Comparison of ENCODE assay signal across 1 cellular context in the genomic region with DNA sequence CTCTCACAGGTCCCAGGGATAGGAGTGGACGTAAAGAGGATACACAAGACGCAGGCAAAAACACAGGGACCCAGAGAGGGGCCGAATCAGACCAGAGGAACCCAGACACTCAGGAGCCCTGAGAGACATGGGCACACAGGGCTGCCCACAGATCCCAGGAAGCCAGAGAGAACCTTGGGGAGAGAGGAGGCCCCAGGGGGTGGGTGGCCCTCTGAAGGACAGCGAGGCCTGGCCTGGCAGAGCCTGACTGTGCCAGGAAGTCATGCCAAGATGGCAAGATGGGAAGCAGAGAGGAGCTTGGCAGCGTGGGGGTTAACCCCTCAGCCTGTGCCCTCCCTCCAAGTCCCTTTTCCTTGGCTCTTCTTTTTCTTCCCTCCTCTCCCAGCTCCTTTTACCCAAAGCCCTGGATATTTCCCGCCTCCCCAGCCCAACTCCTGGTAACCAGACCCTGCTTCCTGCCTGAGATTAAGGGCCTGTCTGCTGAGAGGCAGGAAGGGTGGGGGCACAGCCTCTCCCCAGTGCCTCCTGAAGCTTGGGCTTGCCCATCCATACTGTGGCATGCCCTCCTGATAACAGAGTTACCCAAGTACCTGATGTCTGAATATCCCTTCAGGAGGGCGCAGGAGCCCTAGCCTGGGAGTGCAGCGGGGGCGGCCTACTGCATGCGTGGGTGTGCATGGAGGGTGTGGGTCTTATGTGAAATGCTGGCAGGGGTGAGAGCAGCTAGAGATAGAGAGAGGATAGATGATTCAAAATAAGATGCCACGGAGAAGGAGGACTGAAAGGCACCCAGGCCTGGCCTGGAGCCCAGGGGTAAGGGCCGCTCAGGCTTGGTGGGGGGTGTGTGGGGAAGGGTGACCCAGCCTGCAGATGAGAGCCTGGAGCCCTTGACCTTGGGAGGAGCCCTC.
TF ChIP-seq lines count a peak whose summit lies in the region.

No MANE protein-coding gene starts in this region.

TF ChIP-seq in WTC11, 78 proteins besides CTCF, POLR2A, EP300 and RAD21 (continued from another document):
- TF ChIP-seq, protein P1, sequence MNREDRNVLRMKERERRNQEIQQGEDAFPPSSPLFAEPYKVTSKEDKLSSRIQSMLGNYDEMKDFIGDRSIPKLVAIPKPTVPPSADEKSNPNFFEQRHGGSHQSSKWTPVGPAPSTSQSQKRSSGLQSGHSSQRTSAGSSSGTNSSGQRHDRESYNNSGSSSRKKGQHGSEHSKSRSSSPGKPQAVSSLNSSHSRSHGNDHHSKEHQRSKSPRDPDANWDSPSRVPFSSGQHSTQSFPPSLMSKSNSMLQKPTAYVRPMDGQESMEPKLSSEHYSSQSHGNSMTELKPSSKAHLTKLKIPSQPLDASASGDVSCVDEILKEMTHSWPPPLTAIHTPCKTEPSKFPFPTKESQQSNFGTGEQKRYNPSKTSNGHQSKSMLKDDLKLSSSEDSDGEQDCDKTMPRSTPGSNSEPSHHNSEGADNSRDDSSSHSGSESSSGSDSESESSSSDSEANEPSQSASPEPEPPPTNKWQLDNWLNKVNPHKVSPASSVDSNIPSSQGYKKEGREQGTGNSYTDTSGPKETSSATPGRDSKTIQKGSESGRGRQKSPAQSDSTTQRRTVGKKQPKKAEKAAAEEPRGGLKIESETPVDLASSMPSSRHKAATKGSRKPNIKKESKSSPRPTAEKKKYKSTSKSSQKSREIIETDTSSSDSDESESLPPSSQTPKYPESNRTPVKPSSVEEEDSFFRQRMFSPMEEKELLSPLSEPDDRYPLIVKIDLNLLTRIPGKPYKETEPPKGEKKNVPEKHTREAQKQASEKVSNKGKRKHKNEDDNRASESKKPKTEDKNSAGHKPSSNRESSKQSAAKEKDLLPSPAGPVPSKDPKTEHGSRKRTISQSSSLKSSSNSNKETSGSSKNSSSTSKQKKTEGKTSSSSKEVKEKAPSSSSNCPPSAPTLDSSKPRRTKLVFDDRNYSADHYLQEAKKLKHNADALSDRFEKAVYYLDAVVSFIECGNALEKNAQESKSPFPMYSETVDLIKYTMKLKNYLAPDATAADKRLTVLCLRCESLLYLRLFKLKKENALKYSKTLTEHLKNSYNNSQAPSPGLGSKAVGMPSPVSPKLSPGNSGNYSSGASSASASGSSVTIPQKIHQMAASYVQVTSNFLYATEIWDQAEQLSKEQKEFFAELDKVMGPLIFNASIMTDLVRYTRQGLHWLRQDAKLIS (CRISPR knock-in tag; IDR thresholded peaks at IDR 0.05; ENCODE audit: borderline replicate concordance): no peak
- TF ChIP-seq TCF7 (CRISPR knock-in tag; IDR thresholded peaks at IDR 0.05; ENCODE audit: low read depth): no peak
- TF ChIP-seq, protein P2, sequence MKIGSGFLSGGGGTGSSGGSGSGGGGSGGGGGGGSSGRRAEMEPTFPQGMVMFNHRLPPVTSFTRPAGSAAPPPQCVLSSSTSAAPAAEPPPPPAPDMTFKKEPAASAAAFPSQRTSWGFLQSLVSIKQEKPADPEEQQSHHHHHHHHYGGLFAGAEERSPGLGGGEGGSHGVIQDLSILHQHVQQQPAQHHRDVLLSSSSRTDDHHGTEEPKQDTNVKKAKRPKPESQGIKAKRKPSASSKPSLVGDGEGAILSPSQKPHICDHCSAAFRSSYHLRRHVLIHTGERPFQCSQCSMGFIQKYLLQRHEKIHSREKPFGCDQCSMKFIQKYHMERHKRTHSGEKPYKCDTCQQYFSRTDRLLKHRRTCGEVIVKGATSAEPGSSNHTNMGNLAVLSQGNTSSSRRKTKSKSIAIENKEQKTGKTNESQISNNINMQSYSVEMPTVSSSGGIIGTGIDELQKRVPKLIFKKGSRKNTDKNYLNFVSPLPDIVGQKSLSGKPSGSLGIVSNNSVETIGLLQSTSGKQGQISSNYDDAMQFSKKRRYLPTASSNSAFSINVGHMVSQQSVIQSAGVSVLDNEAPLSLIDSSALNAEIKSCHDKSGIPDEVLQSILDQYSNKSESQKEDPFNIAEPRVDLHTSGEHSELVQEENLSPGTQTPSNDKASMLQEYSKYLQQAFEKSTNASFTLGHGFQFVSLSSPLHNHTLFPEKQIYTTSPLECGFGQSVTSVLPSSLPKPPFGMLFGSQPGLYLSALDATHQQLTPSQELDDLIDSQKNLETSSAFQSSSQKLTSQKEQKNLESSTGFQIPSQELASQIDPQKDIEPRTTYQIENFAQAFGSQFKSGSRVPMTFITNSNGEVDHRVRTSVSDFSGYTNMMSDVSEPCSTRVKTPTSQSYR (CRISPR knock-in tag; IDR thresholded peaks at IDR 0.05): no peak
- TF ChIP-seq, protein P3, sequence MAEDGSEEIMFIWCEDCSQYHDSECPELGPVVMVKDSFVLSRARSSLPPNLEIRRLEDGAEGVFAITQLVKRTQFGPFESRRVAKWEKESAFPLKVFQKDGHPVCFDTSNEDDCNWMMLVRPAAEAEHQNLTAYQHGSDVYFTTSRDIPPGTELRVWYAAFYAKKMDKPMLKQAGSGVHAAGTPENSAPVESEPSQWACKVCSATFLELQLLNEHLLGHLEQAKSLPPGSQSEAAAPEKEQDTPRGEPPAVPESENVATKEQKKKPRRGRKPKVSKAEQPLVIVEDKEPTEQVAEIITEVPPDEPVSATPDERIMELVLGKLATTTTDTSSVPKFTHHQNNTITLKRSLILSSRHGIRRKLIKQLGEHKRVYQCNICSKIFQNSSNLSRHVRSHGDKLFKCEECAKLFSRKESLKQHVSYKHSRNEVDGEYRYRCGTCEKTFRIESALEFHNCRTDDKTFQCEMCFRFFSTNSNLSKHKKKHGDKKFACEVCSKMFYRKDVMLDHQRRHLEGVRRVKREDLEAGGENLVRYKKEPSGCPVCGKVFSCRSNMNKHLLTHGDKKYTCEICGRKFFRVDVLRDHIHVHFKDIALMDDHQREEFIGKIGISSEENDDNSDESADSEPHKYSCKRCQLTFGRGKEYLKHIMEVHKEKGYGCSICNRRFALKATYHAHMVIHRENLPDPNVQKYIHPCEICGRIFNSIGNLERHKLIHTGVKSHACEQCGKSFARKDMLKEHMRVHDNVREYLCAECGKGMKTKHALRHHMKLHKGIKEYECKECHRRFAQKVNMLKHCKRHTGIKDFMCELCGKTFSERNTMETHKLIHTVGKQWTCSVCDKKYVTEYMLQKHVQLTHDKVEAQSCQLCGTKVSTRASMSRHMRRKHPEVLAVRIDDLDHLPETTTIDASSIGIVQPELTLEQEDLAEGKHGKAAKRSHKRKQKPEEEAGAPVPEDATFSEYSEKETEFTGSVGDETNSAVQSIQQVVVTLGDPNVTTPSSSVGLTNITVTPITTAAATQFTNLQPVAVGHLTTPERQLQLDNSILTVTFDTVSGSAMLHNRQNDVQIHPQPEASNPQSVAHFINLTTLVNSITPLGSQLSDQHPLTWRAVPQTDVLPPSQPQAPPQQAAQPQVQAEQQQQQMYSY (CRISPR knock-in tag; IDR thresholded peaks at IDR 0.05): no peak
- no peak for TF ChIP-seq RELA (CRISPR knock-in tag; IDR thresholded peaks at IDR 0.05; ENCODE audit: borderline replicate concordance)
- no peak for TF ChIP-seq ZNF423 (CRISPR knock-in tag; IDR thresholded peaks at IDR 0.05)
- no peak for TF ChIP-seq ATF1 (CRISPR knock-in tag; IDR thresholded peaks at IDR 0.05)
- no peak for TF ChIP-seq OVOL2 (CRISPR knock-in tag; IDR thresholded peaks at IDR 0.05; ENCODE audit: borderline replicate concordance)
- TF ChIP-seq, protein P4, sequence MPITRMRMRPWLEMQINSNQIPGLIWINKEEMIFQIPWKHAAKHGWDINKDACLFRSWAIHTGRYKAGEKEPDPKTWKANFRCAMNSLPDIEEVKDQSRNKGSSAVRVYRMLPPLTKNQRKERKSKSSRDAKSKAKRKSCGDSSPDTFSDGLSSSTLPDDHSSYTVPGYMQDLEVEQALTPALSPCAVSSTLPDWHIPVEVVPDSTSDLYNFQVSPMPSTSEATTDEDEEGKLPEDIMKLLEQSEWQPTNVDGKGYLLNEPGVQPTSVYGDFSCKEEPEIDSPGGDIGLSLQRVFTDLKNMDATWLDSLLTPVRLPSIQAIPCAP (CRISPR knock-in tag; IDR thresholded peaks at IDR 0.05): no peak
- TF ChIP-seq NFYB (CRISPR knock-in tag; conservative IDR thresholded peaks at IDR 0.05; ENCODE audit: low read depth): no peak
- no peak for TF ChIP-seq IRF2 (CRISPR knock-in tag; IDR thresholded peaks at IDR 0.05; ENCODE audit: borderline replicate concordance, low read depth)
- TF ChIP-seq RORB (CRISPR knock-in tag; IDR thresholded peaks at IDR 0.05): no peak
- TF ChIP-seq, protein P5, sequence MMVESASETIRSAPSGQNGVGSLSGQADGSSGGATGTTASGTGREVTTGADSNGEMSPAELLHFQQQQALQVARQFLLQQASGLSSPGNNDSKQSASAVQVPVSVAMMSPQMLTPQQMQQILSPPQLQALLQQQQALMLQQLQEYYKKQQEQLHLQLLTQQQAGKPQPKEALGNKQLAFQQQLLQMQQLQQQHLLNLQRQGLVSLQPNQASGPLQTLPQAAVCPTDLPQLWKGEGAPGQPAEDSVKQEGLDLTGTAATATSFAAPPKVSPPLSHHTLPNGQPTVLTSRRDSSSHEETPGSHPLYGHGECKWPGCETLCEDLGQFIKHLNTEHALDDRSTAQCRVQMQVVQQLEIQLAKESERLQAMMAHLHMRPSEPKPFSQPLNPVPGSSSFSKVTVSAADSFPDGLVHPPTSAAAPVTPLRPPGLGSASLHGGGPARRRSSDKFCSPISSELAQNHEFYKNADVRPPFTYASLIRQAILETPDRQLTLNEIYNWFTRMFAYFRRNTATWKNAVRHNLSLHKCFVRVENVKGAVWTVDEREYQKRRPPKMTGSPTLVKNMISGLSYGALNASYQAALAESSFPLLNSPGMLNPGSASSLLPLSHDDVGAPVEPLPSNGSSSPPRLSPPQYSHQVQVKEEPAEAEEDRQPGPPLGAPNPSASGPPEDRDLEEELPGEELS (CRISPR knock-in tag; IDR thresholded peaks at IDR 0.05): no peak
